Comparison of ENCODE assay signal across 9 cellular contexts in genomic region chr2:152925540-152926448, GRCh38.
DNase-seq lines count a peak whose midpoint lies in the region; ATAC-seq, FAIRE-seq and TF ChIP-seq lines count a peak whose summit lies in the region.
"Had no signal": no experiment of that assay in that cellular context is flagged by ENCODE, and none has a peak within 500 bp of the region (broad histone marks: within the 10 kb centered on the region; RNA-seq: fewer than 3 reads in every experiment).

No MANE protein-coding gene starts in this region.

- no peak overlapping the region for H2AFZ ChIP-seq in PC-3 (ENCODE audit: low read length)

- no peaks in the 10 kb centered on the region for H3K9me2 ChIP-seq in PC-3 (replicated peaks; ENCODE audit: low read length)

- peak; percentile 53 for ATAC-seq in activated CD4-positive, alpha-beta T cell treated with anti-CD3 and anti-CD28 coated beads for 36 hours
- ATAC-seq in GM21825 (IDR thresholded peaks at IDR 0.05; ENCODE audit: unreplicated experiment) (peak; percentile 91), PC-3 (peak; percentile 61; the same call in 1 of the 2 replicates)

- H3K4me1 Mint-ChIP-seq in activated CD4-positive, alpha-beta T cell treated with anti-CD3 and anti-CD28 coated beads for 36 hours = no peaks in the 10 kb centered on the region

- no peaks in the 10 kb centered on the region for H3F3A ChIP-seq in PC-3 (ENCODE audit: low read length, unreplicated experiment)

- intact Hi-C loops in activated CD4-positive, alpha-beta T cell treated with anti-CD3 and anti-CD28 coated beads for 36 hours (cut with DNase I, micrococcal nuclease) = loop anchor here (1.0 to 5.0 kb wide), 3 partner anchors 553 to 594 kb away; partner anchors contain the start of gene RPRM (in 1 of the 2)
- intact Hi-C loops in PC-3 (cut with micrococcal nuclease) = no loop called here
- intact Hi-C loops in kidney (cut with DNase I) = no loop called here

- H3K36me3 ChIP-seq in PC-3 (ENCODE audit: low read depth, low read length) = no peaks in the 10 kb centered on the region
- H3K36me3 ChIP-seq in kidney (ENCODE audit: control insufficient read depth in 1 of 2, insufficient read depth in 2 of 2, low read length in 2 of 2) = no peaks in the 10 kb centered on the region

- H3K9me3 ChIP-seq in PC-3 (ENCODE audit: low read length) (no peaks in the 10 kb centered on the region), kidney (ENCODE audit: control insufficient read depth in 1 of 2, low read length in 2 of 2) (no peaks in the 10 kb centered on the region)

- H3K4me2 ChIP-seq in PC-3 (ENCODE audit: low read length) = no peak overlapping the region

- H3K4me1 ChIP-seq in PC-3 (ENCODE audit: insufficient read depth, low read length) (peaks cover 11% of the 10 kb centered on the region; the same call in 1 of the 2 replicates), kidney (ENCODE audit: control insufficient read depth in 1 of 2, insufficient read depth in 1 of 2, low read depth in 1 of 2, low read length in 2 of 2) (no peaks in the 10 kb centered on the region)

- DNase-seq in activated CD4-positive, alpha-beta T cell treated with anti-CD3 and anti-CD28 coated beads for 36 hours = peak; percentile 76
- DNase-seq in activated CD4-positive, alpha-beta T cell treated with anti-CD3 and anti-CD28 coated beads for 1 hour = no peak
- DNase-seq in HuH-7.5 (ENCODE audit: low spot score) (peak; percentile 4), PC-3 (peak; percentile 70), anterior cingulate cortex (lab: John Stamatoyannopoulos, UW) (peak in 41 of 58 donors; percentile 0 to 65 (median 19)), kidney (no peak)
- peak; percentile 20 to 37 for DNase-seq in stimulated activated CD8-positive, alpha-beta memory T cell treated with anti-CD3 and anti-CD28 coated beads, Interleukin-2, amount 100 ng/mL, for 48 hours (ENCODE audit: low read depth in 2 of 2)

- TF ChIP-seq CTCF in PC-3 (conservative IDR thresholded peaks at IDR 0.05; ENCODE audit: low read depth, low read length) (peak; percentile 88), kidney (IDR thresholded peaks at IDR 0.05; ENCODE audit: borderline replicate concordance, extremely low read depth, insufficient read depth) (peak; percentile 72)

- BruUV-seq in PC-3 (replicated peaks; lab: Mats Ljungman, UMichigan) = no TSS peak

- H3K79me2 ChIP-seq in PC-3 (ENCODE audit: low read length) = no peaks in the 10 kb centered on the region

- no peaks in the 10 kb centered on the region for H3K9me3 Mint-ChIP-seq in activated CD4-positive, alpha-beta T cell treated with anti-CD3 and anti-CD28 coated beads for 36 hours (ENCODE audit: low read depth)

- H3K9ac ChIP-seq in PC-3 (ENCODE audit: low read length) (no peak overlapping the region), kidney (ENCODE audit: low read length in 2 of 2) (no peak overlapping the region)

- H3K27ac ChIP-seq in PC-3 (ENCODE audit: low read length) (no peak overlapping the region), kidney (ENCODE audit: low read depth in 2 of 2, low read length in 2 of 2) (no peak overlapping the region)

- CTCF ChIA-PET in activated CD4-positive, alpha-beta T cell treated with anti-CD3 and anti-CD28 coated beads for 36 hours (lab: Charles Lee) = interaction anchor here (0.6 to 1.4 kb wide), 7 partner anchors 34 to 952 kb away, joined by 3 to 9 read pairs (median 3); no protein-coding TSS in a partner anchor
- CTCF ChIA-PET in PC-3 (lab: Charles Lee) = no interaction called here

- no peak overlapping the region for H3K27ac Mint-ChIP-seq in activated CD4-positive, alpha-beta T cell treated with anti-CD3 and anti-CD28 coated beads for 36 hours

- H3K4me3 ChIP-seq in PC-3 (ENCODE audit: low read length) (no peak overlapping the region), kidney (ENCODE audit: low read length in 2 of 2) (no peak overlapping the region)

- no peaks in the 10 kb centered on the region for H3K36me3 Mint-ChIP-seq in activated CD4-positive, alpha-beta T cell treated with anti-CD3 and anti-CD28 coated beads for 36 hours (ENCODE audit: low read depth)

- FAIRE-seq in kidney (lab: Jason Lieb, UNC) = no peak
- FAIRE-seq: islet of Langerhans had no signal

- POLR2A ChIA-PET in activated CD4-positive, alpha-beta T cell treated with anti-CD3 and anti-CD28 coated beads for 36 hours (lab: Charles Lee) = no interaction called here
- POLR2A ChIA-PET in PC-3 (lab: Charles Lee; ENCODE audit: unreplicated experiment) = no interaction called here

- peaks cover 6% of the 10 kb centered on the region for H3K27me3 Mint-ChIP-seq in activated CD4-positive, alpha-beta T cell treated with anti-CD3 and anti-CD28 coated beads for 36 hours

- H3K27me3 ChIP-seq in PC-3 (ENCODE audit: low read length) = no peaks in the 10 kb centered on the region

- no peak overlapping the region for H3K4me3 Mint-ChIP-seq in activated CD4-positive, alpha-beta T cell treated with anti-CD3 and anti-CD28 coated beads for 36 hours

- no peaks in the 10 kb centered on the region for H4K20me1 ChIP-seq in PC-3 (ENCODE audit: low read length)

Comparison
In these comparisons a context has a peak if more than half of its experiments do, and no peak if none do; other contexts are left out.
1. DNase-seq: peak in activated CD4-positive, alpha-beta T cell treated with anti-CD3 and anti-CD28 coated beads for 36 hours (single experiment), HuH-7.5 (single experiment), PC-3 (single experiment), anterior cingulate cortex (41 of 58) and stimulated activated CD8-positive, alpha-beta memory T cell treated with anti-CD3 and anti-CD28 coated beads, Interleukin-2, amount 100 ng/mL, for 48 hours (2 of 2); none in activated CD4-positive, alpha-beta T cell treated with anti-CD3 and anti-CD28 coated beads for 1 hour (single experiment) and kidney (single experiment).
2. intact Hi-C loops: an anchor here in activated CD4-positive, alpha-beta T cell treated with anti-CD3 and anti-CD28 coated beads for 36 hours (1.0 to 5.0 kb wide); none called in PC-3 and kidney.
3. Peak in every context shown above with its lines, with median percentiles within 50 percentile points of each other: ATAC-seq.